ENCODE assay signal across 8 cellular contexts in the genomic region with DNA sequence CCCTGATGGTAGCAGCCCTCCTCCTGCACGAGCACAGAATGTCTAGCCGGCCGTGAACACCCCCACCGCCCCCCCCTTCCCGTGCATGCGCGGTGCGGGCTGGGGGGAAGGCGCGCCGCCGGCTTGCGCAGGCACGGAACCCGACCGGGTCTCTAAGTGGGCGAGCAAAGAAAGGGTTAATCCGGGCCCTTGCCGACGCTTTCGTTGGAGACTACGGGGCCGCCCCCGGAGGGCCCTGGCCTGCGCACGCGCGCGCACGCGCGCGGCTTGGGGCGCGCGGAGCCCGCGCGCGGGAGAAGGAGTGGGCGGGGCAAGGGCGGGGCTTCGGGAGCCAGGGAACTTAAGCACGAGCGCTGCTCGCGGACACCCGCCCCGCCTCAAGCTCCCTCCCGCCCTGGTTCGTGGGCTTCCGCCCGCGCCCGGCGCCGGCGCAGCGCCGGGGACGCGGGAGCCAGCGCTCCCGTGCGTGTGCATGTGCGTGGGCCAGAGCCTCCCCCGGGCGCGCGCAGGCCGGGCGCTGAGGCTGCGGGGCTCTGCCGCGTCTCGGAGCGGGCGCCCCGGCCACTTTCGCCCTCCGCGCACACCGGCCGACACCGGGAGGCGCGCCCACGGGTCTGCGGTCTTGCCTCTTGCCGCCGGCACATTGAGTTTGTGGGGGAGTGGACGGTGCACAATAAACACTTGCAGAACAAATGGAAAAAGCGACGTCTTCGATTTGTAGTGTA. TPM values are rescaled to one million over a fixed set of nuclear protein-coding genes. Genes with fewer than 3 reads are reported as not detected.
DNase-seq lines count a peak whose midpoint lies in the region; ATAC-seq, FAIRE-seq and TF ChIP-seq lines count a peak whose summit lies in the region.

No MANE protein-coding gene starts in this region.

- TF ChIP-seq CTCF in AG09309 (IDR thresholded peaks at IDR 0.05; ENCODE audit: control insufficient read depth, insufficient read depth, low read depth, low read length, missing control alignments) (no peak), kidney (IDR thresholded peaks at IDR 0.05; ENCODE audit: borderline replicate concordance, extremely low read depth, insufficient read depth) (no peak)

- H3K4me3 ChIP-seq in AG09309 (ENCODE audit: control insufficient read depth, low read depth, low read length) (peak overlapping the region; percentile 76), kidney (ENCODE audit: low read length in 2 of 2) (peak overlapping the region; percentile 71 to 78)

- FAIRE-seq in kidney (lab: Jason Lieb, UNC), result no peak

- no peaks in the 10 kb centered on the region for H3K9me3 ChIP-seq in kidney (ENCODE audit: control insufficient read depth in 1 of 2, low read length in 2 of 2)

- peak; percentile 67 for ATAC-seq in GM19023 (IDR thresholded peaks at IDR 0.05; ENCODE audit: unreplicated experiment)
- peak; percentile 65 for ATAC-seq in HG03196 (IDR thresholded peaks at IDR 0.05; ENCODE audit: unreplicated experiment)
- peak; percentile 69 to 73 for ATAC-seq in activated CD4-positive, CD25-positive, alpha-beta regulatory T cell treated with anti-CD3 and anti-CD28 coated beads, Interleukin-2, amount 50 U/mL, for 24 hours

- intact Hi-C loops in kidney (cut with DNase I), result no loop called here

- peaks cover under 1 to 5% of the 10 kb centered on the region in 2 donors for H3K36me3 ChIP-seq in kidney (ENCODE audit: control insufficient read depth in 1 of 2, insufficient read depth in 2 of 2, low read length in 2 of 2)

- peaks cover 0 to 8% of the 10 kb centered on the region in 2 donors for H3K4me1 ChIP-seq in kidney (ENCODE audit: control insufficient read depth in 1 of 2, insufficient read depth in 1 of 2, low read depth in 1 of 2, low read length in 2 of 2)

- H3K27ac ChIP-seq in kidney (ENCODE audit: low read depth in 2 of 2, low read length in 2 of 2), result peak overlapping the region; percentile 93 to 96

- peak overlapping the region in 1 of 2 donors; percentile 76 for H3K9ac ChIP-seq in kidney (ENCODE audit: low read length in 2 of 2)

- DNase-seq in AG09309 (ENCODE audit: low read depth), result peak; percentile 82
- DNase-seq in NCI-H226, result peak; percentile 88
- DNase-seq in cerebellar nuclear complex (lab: John Stamatoyannopoulos, UW), result peak; percentile 25 to 29
- DNase-seq in kidney, result peak; percentile 99
- peak; percentile 94 to 96 for DNase-seq in stimulated activated CD4-positive, alpha-beta T cell treated with anti-CD3 and anti-CD28 coated beads, Interleukin-15, amount 100 ng/mL, for 1 hour (ENCODE audit: low read depth in 1 of 2, low spot score in 1 of 2)

RNA-seq across cellular contexts. Expression of a gene that starts 0.6 kb away (rescaled TPM):
- total RNA-seq in kidney, result 17.5 TPM
- polyA plus RNA-seq in kidney (ENCODE audit: insufficient read depth, low read depth, low replicate concordance), result 6.7 TPM

Comparison
In these comparisons a context has a peak if more than half of its experiments do, and no peak if none do; other contexts are left out.
1. Peak in every context shown above with its lines: DNase-seq, ATAC-seq, H3K4me3 ChIP-seq and H3K27ac ChIP-seq.
2. DNase-seq: peak in every context shown above with its lines; median percentile 99 in kidney; 95 in stimulated activated CD4-positive, alpha-beta T cell treated with anti-CD3 and anti-CD28 coated beads, Interleukin-15, amount 100 ng/mL, for 1 hour; 88 in NCI-H226; 82 in AG09309; 27 in cerebellar nuclear complex.